In the genomic region with DNA sequence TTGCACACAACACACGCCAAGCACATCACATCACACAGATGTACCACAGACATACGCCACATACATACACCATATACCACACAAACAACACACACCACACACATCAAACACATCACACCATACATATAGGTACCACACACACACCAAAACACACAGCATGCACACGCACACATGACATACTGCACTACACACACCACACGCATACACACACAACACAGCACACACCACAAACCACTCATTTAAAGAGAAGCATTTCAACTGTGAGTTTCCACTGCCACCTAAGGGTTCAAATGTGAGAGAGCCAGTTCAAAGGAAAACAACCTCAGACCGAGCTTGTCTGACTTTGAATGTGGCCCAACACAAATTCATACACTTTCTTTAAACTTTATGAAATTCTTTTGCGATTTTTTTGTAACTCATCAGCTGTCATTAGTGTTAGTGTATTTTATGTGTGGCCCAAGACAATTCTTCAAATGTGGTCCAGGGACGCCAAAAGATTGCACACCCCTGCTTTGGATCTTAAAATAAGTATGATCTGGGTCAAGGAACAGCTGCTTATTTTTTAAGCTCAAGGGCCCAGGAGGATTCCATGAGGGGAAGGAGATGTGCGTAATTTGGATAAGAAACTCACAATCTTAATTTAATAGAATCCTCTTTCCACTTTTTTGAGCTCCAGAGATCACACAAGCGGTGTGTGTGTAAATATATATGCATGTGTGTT, we compare ENCODE assay signal across 8 cellular contexts.
DNase-seq lines count a peak whose midpoint lies in the region; ATAC-seq and TF ChIP-seq lines count a peak whose summit lies in the region.

No MANE protein-coding gene starts in this region.

- H3K9me3 ChIP-seq in right atrium auricular region (no peaks in the 10 kb centered on the region), sigmoid colon (no peaks in the 10 kb centered on the region), PC-9 (ENCODE audit: insufficient read depth, low read depth) (no peaks in the 10 kb centered on the region)

- no peaks in the 10 kb centered on the region for H4K20me1 ChIP-seq in PC-9 (ENCODE audit: insufficient read depth)

- H3K27me3 ChIP-seq in right atrium auricular region (no peaks in the 10 kb centered on the region), sigmoid colon (no peaks in the 10 kb centered on the region), PC-9 (ENCODE audit: insufficient read depth, low read depth) (peaks cover 70% of the 10 kb centered on the region)

- POLR2A ChIA-PET in PC-9 (lab: Charles Lee; ENCODE audit: unreplicated experiment): interaction anchor here (0.6 kb wide), 1 partner anchor 551 kb away, joined by 4 read pairs; no protein-coding TSS in a partner anchor

- H3K36me3 ChIP-seq in right atrium auricular region (no peaks in the 10 kb centered on the region), sigmoid colon (no peaks in the 10 kb centered on the region), PC-9 (ENCODE audit: low read depth) (no peaks in the 10 kb centered on the region)

- DNase-seq in Right ventricle myocardium inferior (ENCODE audit: missing footprints): no peak
- DNase-seq in right atrium auricular region (ENCODE audit: low spot score): no peak
- DNase-seq in NCI-H69 (lab: John Stamatoyannopoulos, UW): peak; percentile 88
- DNase-seq in foreskin fibroblast: no peak
- DNase-seq in sigmoid colon: no peak
- DNase-seq in activated T-cell treated with anti-CD3 and anti-CD28 coated beads, Interleukin-2, amount 50 U/mL, for 48 hours: no peak
- DNase-seq in GM20000 (ENCODE audit: low spot score): no peak
- no peak for DNase-seq in PC-9

- no peaks in the 10 kb centered on the region for H3K9me2 ChIP-seq in PC-9 (ENCODE audit: insufficient read depth)

- H3K27ac ChIP-seq in right atrium auricular region: no peak overlapping the region
- no peak overlapping the region for H3K27ac ChIP-seq in sigmoid colon
- H3K27ac ChIP-seq in PC-9: no peak overlapping the region

- H3F3A ChIP-seq in PC-9 (ENCODE audit: insufficient read depth, low read depth): no peaks in the 10 kb centered on the region

- CTCF ChIA-PET in PC-9 (lab: Charles Lee): interaction anchor here (1.0 kb wide), 1 partner anchor 501 kb away, joined by 5 read pairs; no protein-coding TSS in a partner anchor

- intact Hi-C loops in Right ventricle myocardium inferior (cut with DNase I) (loop anchor here (2.0 to 10.0 kb wide), 5 partner anchors 173 to 497 kb away; no protein-coding TSS in a partner anchor), sigmoid colon (cut with DNase I) (no loop called here), PC-9 (cut with micrococcal nuclease; ENCODE audit: unreplicated experiment) (no loop called here)

- no peaks in the 10 kb centered on the region for H3K79me2 ChIP-seq in PC-9 (ENCODE audit: low read depth)

- TF ChIP-seq CTCF in right atrium auricular region (IDR thresholded peaks at IDR 0.05): peak in 1 of 2 donors; percentile 71
- TF ChIP-seq CTCF in foreskin fibroblast (IDR thresholded peaks at IDR 0.05; ENCODE audit: low read depth, low read length): peak; percentile 42
- TF ChIP-seq CTCF in sigmoid colon (IDR thresholded peaks at IDR 0.05): peak in 3 of 4 experiments; percentile 44 to 60 (median 54)
- no peak for TF ChIP-seq CTCF in GM20000 (IDR thresholded peaks at IDR 0.05; ENCODE audit: extremely low read depth, missing control alignments)
- TF ChIP-seq CTCF in PC-9 (conservative IDR thresholded peaks at IDR 0.05): no peak

- TF ChIP-seq EP300 in sigmoid colon (IDR thresholded peaks at IDR 0.05): no peak

- H2AFZ ChIP-seq in PC-9: no peak overlapping the region

- H3K4me3 ChIP-seq in right atrium auricular region: no peak overlapping the region
- H3K4me3 ChIP-seq in foreskin fibroblast (ENCODE audit: low read depth in 1 of 2, low read length in 2 of 2): no peak overlapping the region
- H3K4me3 ChIP-seq in sigmoid colon: no peak overlapping the region
- no peak overlapping the region for H3K4me3 ChIP-seq in PC-9

- WGBS in sigmoid colon, 2 donors: 66 to 68% methylated on average over 9 of the region's 9 CpGs

- BruUV-seq in PC-9 (replicated peaks; lab: Mats Ljungman, UMichigan): no TSS peak

- ATAC-seq in Right ventricle myocardium inferior: peak; percentile 49

- no peak for TF ChIP-seq POLR2A in sigmoid colon (IDR thresholded peaks at IDR 0.05)

- no peak overlapping the region for H3K4me2 ChIP-seq in PC-9

- H3K4me1 ChIP-seq in right atrium auricular region (peaks cover 0 to 19% of the 10 kb centered on the region in 2 donors), sigmoid colon (peaks cover 0 to 7% (median 0%) of the 10 kb centered on the region in 4 donors), PC-9 (replicated peaks; ENCODE audit: insufficient read depth) (no peaks in the 10 kb centered on the region)

Comparison
In these comparisons a context has a peak if more than half of its experiments do, and no peak if none do; other contexts are left out.
1. CTCF ChIP-seq: peak in foreskin fibroblast (single experiment) and sigmoid colon (3 of 4); none in GM20000 (single experiment) and PC-9 (single experiment).